8 cellular contexts compared by ENCODE assay signal in genomic region chr15:57541805-57542504, GRCh38. TPM values are rescaled to one million over a fixed set of nuclear protein-coding genes. Genes with fewer than 3 reads are reported as not detected.
DNase-seq lines count a peak whose midpoint lies in the region; ATAC-seq and TF ChIP-seq lines count a peak whose summit lies in the region.

No MANE protein-coding gene starts in this region.

- H3K27ac Mint-ChIP-seq in activated T-cell treated with anti-CD3 and anti-CD28 coated beads, Interleukin-2, amount 50 U/mL, for 24 hours = no peak overlapping the region

- no peaks in the 10 kb centered on the region for H3K9me3 ChIP-seq in prostate gland

- H3K4me1 Mint-ChIP-seq in activated T-cell treated with anti-CD3 and anti-CD28 coated beads, Interleukin-2, amount 50 U/mL, for 24 hours (ENCODE audit: low read depth) = peaks cover 7% of the 10 kb centered on the region

- H3K4me1 ChIP-seq in prostate gland (replicated peaks) = peaks cover 11% of the 10 kb centered on the region

- no peaks in the 10 kb centered on the region for H3K36me3 ChIP-seq in prostate gland

- ATAC-seq in HG03457 (IDR thresholded peaks at IDR 0.05; ENCODE audit: unreplicated experiment) = no peak

- peaks cover 5% of the 10 kb centered on the region for H3K9me3 Mint-ChIP-seq in activated T-cell treated with anti-CD3 and anti-CD28 coated beads, Interleukin-2, amount 50 U/mL, for 24 hours

- no peak for TF ChIP-seq POLR2A in prostate gland (IDR thresholded peaks at IDR 0.05)

- peak; percentile 38 to 82 (median 72) for TF ChIP-seq CTCF in prostate gland (IDR thresholded peaks at IDR 0.05)

- H3K36me3 Mint-ChIP-seq in activated T-cell treated with anti-CD3 and anti-CD28 coated beads, Interleukin-2, amount 50 U/mL, for 24 hours (ENCODE audit: low read depth) = no peaks in the 10 kb centered on the region

- H3K27me3 Mint-ChIP-seq in activated T-cell treated with anti-CD3 and anti-CD28 coated beads, Interleukin-2, amount 50 U/mL, for 24 hours = peaks cover 23% of the 10 kb centered on the region

- intact Hi-C loops in head of caudate nucleus (cut with DNase I) (no loop called here), prostate gland (cut with DNase I) (loop anchor here (5.0 to 10.0 kb wide), 2 partner anchors 200 to 397 kb away; no protein-coding TSS in a partner anchor)

- H3K27me3 ChIP-seq in prostate gland (replicated peaks; ENCODE audit: insufficient read depth) = no peaks in the 10 kb centered on the region

- DNase-seq in A172 (ENCODE audit: low spot score) = peak; percentile 69
- peak; percentile 30 for DNase-seq in GM04503 (ENCODE audit: low read depth)
- peak; percentile 42 for DNase-seq in NCI-H1694 (lab: John Stamatoyannopoulos, UW)
- peak; percentile 51 for DNase-seq in activated T-cell treated with anti-CD3 and anti-CD28 coated beads, Interleukin-2, amount 50 U/mL, for 24 hours
- peak; percentile 35 to 89 (median 74) for DNase-seq in head of caudate nucleus
- DNase-seq in prostate gland (ENCODE audit: low spot score) = peak; percentile 74
- no peak for DNase-seq in cortex of kidney (lab: John Stamatoyannopoulos, UW)

- H3K27ac ChIP-seq in prostate gland = peak overlapping the region in 1 of 2 donors; percentile 12

- no peak overlapping the region for H3K4me3 ChIP-seq in prostate gland

- H3K4me3 Mint-ChIP-seq in activated T-cell treated with anti-CD3 and anti-CD28 coated beads, Interleukin-2, amount 50 U/mL, for 24 hours = no peak overlapping the region

- 39% methylated on average over 7 of the region's 7 CpGs for WGBS in prostate gland

RNA-seq across cellular contexts. Expression of gene MYZAP, which starts 49.7 kb away (rescaled TPM):
- 3.2 and 4.3 TPM in 2 replicates for total RNA-seq in A172 (2014; rRNA removed; shearing (Covaris generic))
- total RNA-seq in prostate gland = 10 to 100 TPM; 14.9 to 25.1 TPM
